In genomic region chr22:27875951-27876350, GRCh38 we compare ENCODE assay signal across 16 cellular contexts. TPM values are rescaled to one million over a fixed set of nuclear protein-coding genes. Genes with fewer than 3 reads are reported as not detected.
A peak's percentile ranks its signal among the peaks of the same experiment; 100 is the strongest.
DNase-seq lines count a peak whose midpoint lies in the region; ATAC-seq and TF ChIP-seq lines count a peak whose summit lies in the region.
"Had no signal": no experiment of that assay in that cellular context is flagged by ENCODE, and none has a peak within 500 bp of the region (broad histone marks: within the 10 kb centered on the region; RNA-seq: fewer than 3 reads in every experiment).

No MANE protein-coding gene starts in this region.

- TF ChIP-seq CTCF in CD8-positive, alpha-beta T cell (IDR thresholded peaks at IDR 0.05) = no peak
- TF ChIP-seq CTCF in GM10266 (IDR thresholded peaks at IDR 0.05; ENCODE audit: control insufficient read depth, insufficient read depth, low read depth, missing control alignments) = no peak

- H3K27me3 ChIP-seq in CD8-positive, alpha-beta T cell (ENCODE audit: insufficient read depth, low read length) = no peaks in the 10 kb centered on the region
- H3K27me3 ChIP-seq in GM23248 (replicated peaks; ENCODE audit: insufficient read depth) = no peaks in the 10 kb centered on the region
- H3K27me3 ChIP-seq: brain microvascular endothelial cell, SJSA1 had no signal

- DNase-seq in CD8-positive, alpha-beta T cell = peak in 5 of 7 experiments; percentile 15 to 69 (median 21)
- no peak for DNase-seq in GM23248
- DNase-seq in activated naive CD8-positive, alpha-beta T cell treated with anti-CD3 and anti-CD28 coated beads, Interleukin-2, amount 10 ng/mL, durations not matched to agents 7 days and 5 days = peak; percentile 37
- peak in 5 of 10 donors; percentile 24 to 57 (median 47) for DNase-seq in naive thymus-derived CD8-positive, alpha-beta T cell
- DNase-seq in GM10266 (ENCODE audit: extremely low spot score) = no peak
- no peak for DNase-seq in COLO668 (lab: John Stamatoyannopoulos, UW; ENCODE audit: unreplicated experiment)
- DNase-seq: activated naive CD4-positive, alpha-beta T cell treated with Interleukin-2 at 50 U/mL for 16 hours; NCI-H510A treated with DMSO at 0.1 percent for 48 hours; PC-9; right cardiac atrium; stimulated activated CD4-positive, alpha-beta T cell treated with anti-CD3 and anti-CD28 coated beads, Interleukin-1b, Interleukin-23, amount 100 ng/mL, for 48 hours had no signal

- H3K27ac ChIP-seq in CD8-positive, alpha-beta T cell (ENCODE audit: low read depth, low read length) = no peak overlapping the region
- H3K27ac ChIP-seq in GM23248 = 0 out of 2 replicates have a peak overlapping the region, but pooled peaks have one; percentile 47
- H3K27ac ChIP-seq: brain microvascular endothelial cell, PC-9, SJSA1 had no signal

- peak overlapping the region; percentile 78 for H3K27ac Mint-ChIP-seq in CD8-positive, alpha-beta T cell
- peak overlapping the region; percentile 32 for H3K27ac Mint-ChIP-seq in activated naive CD8-positive, alpha-beta T cell treated with anti-CD3 and anti-CD28 coated beads, Interleukin-2, amount 10 ng/mL, durations not matched to agents 7 days and 5 days
- H3K27ac Mint-ChIP-seq in naive thymus-derived CD8-positive, alpha-beta T cell = peak overlapping the region; percentile 15 to 69 (median 41)

- no peaks in the 10 kb centered on the region for H3K9me3 Mint-ChIP-seq in CD8-positive, alpha-beta T cell
- no peaks in the 10 kb centered on the region for H3K9me3 Mint-ChIP-seq in activated naive CD8-positive, alpha-beta T cell treated with anti-CD3 and anti-CD28 coated beads, Interleukin-2, amount 10 ng/mL, durations not matched to agents 7 days and 5 days
- no peaks in the 10 kb centered on the region for H3K9me3 Mint-ChIP-seq in naive thymus-derived CD8-positive, alpha-beta T cell

- CTCF ChIA-PET in CD8-positive, alpha-beta T cell (lab: Charles Lee) = interaction anchor here (1.0 to 2.5 kb wide), 4 partner anchors 11 to 134 kb away, joined by 3 to 25 read pairs (median 7); no protein-coding TSS in a partner anchor

- peak; percentile 95 for ATAC-seq in CD8-positive, alpha-beta T cell
- ATAC-seq in activated naive CD8-positive, alpha-beta T cell treated with anti-CD3 and anti-CD28 coated beads, Interleukin-2, amount 10 ng/mL, durations not matched to agents 7 days and 5 days (ENCODE audit: low read depth) = peak; percentile 81
- ATAC-seq in naive thymus-derived CD8-positive, alpha-beta T cell = peak; percentile 87 to 95
- ATAC-seq in HG03095 (IDR thresholded peaks at IDR 0.05; ENCODE audit: unreplicated experiment) = no peak
- ATAC-seq in GM18867 (IDR thresholded peaks at IDR 0.05; ENCODE audit: unreplicated experiment) = no peak
- ATAC-seq: esophagus mucosa, right cardiac atrium had no signal

- no peak overlapping the region for H2AFZ ChIP-seq in GM23248
- H2AFZ ChIP-seq: PC-9 had no signal

- H3K4me1 ChIP-seq in CD8-positive, alpha-beta T cell (ENCODE audit: insufficient read depth, low read length) = peaks cover 21% of the 10 kb centered on the region
- peaks cover 41% of the 10 kb centered on the region for H3K4me1 ChIP-seq in GM23248 (ENCODE audit: insufficient read depth)

- H3K36me3 Mint-ChIP-seq in CD8-positive, alpha-beta T cell = peaks cover 40% of the 10 kb centered on the region
- H3K36me3 Mint-ChIP-seq in activated naive CD8-positive, alpha-beta T cell treated with anti-CD3 and anti-CD28 coated beads, Interleukin-2, amount 10 ng/mL, durations not matched to agents 7 days and 5 days = peaks cover 5% of the 10 kb centered on the region
- peaks cover under 1 to 40% (median 16%) of the 10 kb centered on the region in 3 donors for H3K36me3 Mint-ChIP-seq in naive thymus-derived CD8-positive, alpha-beta T cell

- H3K4me2 ChIP-seq in GM23248 (ENCODE audit: unreplicated experiment) = no peak overlapping the region
- H3K4me2 ChIP-seq: PC-9 had no signal

- 96 to 98% methylated on average over 2 of the region's 2 CpGs for WGBS in GM23248 (ENCODE audit: low coverage in 1 of 2, low lambda C conversion rate in 2 of 2, missing lambda C conversion rate in 2 of 2), 2 experiments

- no peaks in the 10 kb centered on the region for H3K9me2 ChIP-seq in GM23248 (ENCODE audit: insufficient read depth)

- intact Hi-C loops in CD8-positive, alpha-beta T cell (cut with DNase I, micrococcal nuclease) = no loop called here

- H3K9ac ChIP-seq in GM23248 = no peak overlapping the region

- H3K4me1 Mint-ChIP-seq in CD8-positive, alpha-beta T cell (ENCODE audit: low read depth) = peaks cover 35% of the 10 kb centered on the region
- peaks cover 23% of the 10 kb centered on the region for H3K4me1 Mint-ChIP-seq in activated naive CD8-positive, alpha-beta T cell treated with anti-CD3 and anti-CD28 coated beads, Interleukin-2, amount 10 ng/mL, durations not matched to agents 7 days and 5 days
- peaks cover 9 to 36% (median 30%) of the 10 kb centered on the region in 4 donors for H3K4me1 Mint-ChIP-seq in naive thymus-derived CD8-positive, alpha-beta T cell

- no peak overlapping the region for H3K4me3 ChIP-seq in CD8-positive, alpha-beta T cell (ENCODE audit: low read depth, low read length)
- no peak overlapping the region for H3K4me3 ChIP-seq in GM23248
- H3K4me3 ChIP-seq: PC-9, SJSA1 had no signal

- in situ Hi-C loops in GM23248 (cut with MboI) = no loop called here

- POLR2A ChIA-PET in CD8-positive, alpha-beta T cell (lab: Charles Lee) = interaction anchor here (1.0 kb wide), 1 partner anchor 43 kb away, joined by 4 read pairs; the partner anchor contains the start of gene PITPNB
- POLR2A ChIA-PET in activated naive CD8-positive, alpha-beta T cell treated with anti-CD3 and anti-CD28 coated beads, Interleukin-2, amount 10 ng/mL, durations not matched to agents 7 days and 5 days (lab: Charles Lee) = interaction anchor here (1.0 to 1.3 kb wide), 4 partner anchors 8 to 44 kb away, joined by 3 to 4 read pairs (median 3); partner anchors contain the start of gene PITPNB
- POLR2A ChIA-PET in naive thymus-derived CD8-positive, alpha-beta T cell (lab: Charles Lee) = no interaction called here

- H3K9me3 ChIP-seq in CD8-positive, alpha-beta T cell (ENCODE audit: low read length) = no peaks in the 10 kb centered on the region
- H3K9me3 ChIP-seq in GM23248 (ENCODE audit: low read depth) = no peaks in the 10 kb centered on the region
- H3K9me3 ChIP-seq: SJSA1 had no signal

- H3K79me2 ChIP-seq in GM23248 (ENCODE audit: insufficient read depth) = peaks cover 94% of the 10 kb centered on the region

- no peaks in the 10 kb centered on the region for H3K27me3 Mint-ChIP-seq in CD8-positive, alpha-beta T cell (ENCODE audit: low read depth)
- no peaks in the 10 kb centered on the region for H3K27me3 Mint-ChIP-seq in activated naive CD8-positive, alpha-beta T cell treated with anti-CD3 and anti-CD28 coated beads, Interleukin-2, amount 10 ng/mL, durations not matched to agents 7 days and 5 days
- H3K27me3 Mint-ChIP-seq in naive thymus-derived CD8-positive, alpha-beta T cell = no peaks in the 10 kb centered on the region

- H3K4me3 Mint-ChIP-seq in CD8-positive, alpha-beta T cell = peak overlapping the region; percentile 16
- H3K4me3 Mint-ChIP-seq in activated naive CD8-positive, alpha-beta T cell treated with anti-CD3 and anti-CD28 coated beads, Interleukin-2, amount 10 ng/mL, durations not matched to agents 7 days and 5 days = peak overlapping the region; percentile 30
- H3K4me3 Mint-ChIP-seq in naive thymus-derived CD8-positive, alpha-beta T cell = peak overlapping the region in 9 of 10 donors; percentile 10 to 64 (median 42)

- peaks cover 8% of the 10 kb centered on the region for H3F3A ChIP-seq in GM23248 (ENCODE audit: insufficient read depth)

- peaks cover 4% of the 10 kb centered on the region; the same call in 1 of the 2 replicates for H4K20me1 ChIP-seq in GM23248 (ENCODE audit: insufficient read depth)

- peaks cover 18% of the 10 kb centered on the region for H3K36me3 ChIP-seq in CD8-positive, alpha-beta T cell (ENCODE audit: insufficient read depth, low read length)
- peaks cover 16% of the 10 kb centered on the region for H3K36me3 ChIP-seq in GM23248 (ENCODE audit: low read depth)

RNA-seq across cellular contexts. Expression of gene PITPNB, which starts 43.1 kb away (rescaled TPM):
- total RNA-seq in CD8-positive, alpha-beta T cell = 10 to 100 TPM; 40.8 to 41.5 TPM
- 16.2 and 17.7 TPM in 2 replicates for total RNA-seq in GM23248 (2014; rRNA removed; shearing (Covaris generic))
- 79.8 and 82.1 TPM in 2 replicates for polyA plus RNA-seq in GM23248 (2016; fragmentation: Nextera tagmentation; extraction: Ambion mirVana)
- total RNA-seq in activated naive CD8-positive, alpha-beta T cell treated with anti-CD3 and anti-CD28 coated beads, Interleukin-2, amount 10 ng/mL, durations not matched to agents 7 days and 5 days = 10 to 100 TPM; 73.3 to 78.4 TPM
- total RNA-seq in naive thymus-derived CD8-positive, alpha-beta T cell = 10 to 100 TPM; 59.9 to 76.2 TPM
- polyA plus RNA-seq in naive thymus-derived CD8-positive, alpha-beta T cell = 10 to 100 TPM; 58.7 to 60.2 (median 59.0) TPM

Comparison
In these comparisons a context has a peak if more than half of its experiments do, and no peak if none do; other contexts are left out.
1. ATAC-seq: peak in CD8-positive, alpha-beta T cell (single experiment), activated naive CD8-positive, alpha-beta T cell treated with anti-CD3 and anti-CD28 coated beads, Interleukin-2, amount 10 ng/mL, durations not matched to agents 7 days and 5 days (single experiment) and naive thymus-derived CD8-positive, alpha-beta T cell (2 of 2); none in HG03095 (single experiment) and GM18867 (single experiment).
2. DNase-seq: peak in CD8-positive, alpha-beta T cell (5 of 7) and activated naive CD8-positive, alpha-beta T cell treated with anti-CD3 and anti-CD28 coated beads, Interleukin-2, amount 10 ng/mL, durations not matched to agents 7 days and 5 days (single experiment); none in GM23248 (single experiment), GM10266 (single experiment) and COLO668 (single experiment).
3. Peak in every context shown above with its lines, with median percentiles within 50 percentile points of each other: H3K27ac Mint-ChIP-seq and H3K4me3 Mint-ChIP-seq.